In genomic region chr20:23668477-23668951, GRCh38 we compare ENCODE assay signal across 7 cellular contexts. TPM values are rescaled to one million over a fixed set of nuclear protein-coding genes. Genes with fewer than 3 reads are reported as not detected.
DNase-seq lines count a peak whose midpoint lies in the region; ATAC-seq and TF ChIP-seq lines count a peak whose summit lies in the region.

No MANE protein-coding gene starts in this region.

- peak; percentile 84 for TF ChIP-seq CTCF in DOHH2 (IDR thresholded peaks at IDR 0.05; ENCODE audit: low read depth, low read length, poor library complexity, severe bottlenecking)
- TF ChIP-seq CTCF in KMS-11 (conservative IDR thresholded peaks at IDR 0.05; ENCODE audit: low read depth, low read length) = peak; percentile 66
- TF ChIP-seq CTCF in RWPE1 (conservative IDR thresholded peaks at IDR 0.05; ENCODE audit: low read depth) = peak; percentile 83
- peak; percentile 54 to 77 (median 59) for TF ChIP-seq CTCF in breast epithelium (IDR thresholded peaks at IDR 0.05)

- no peaks in the 10 kb centered on the region for H3K4me1 ChIP-seq in DOHH2 (ENCODE audit: control insufficient read depth, low read length)
- H3K4me1 ChIP-seq in KMS-11 (ENCODE audit: low read depth, poor library complexity, severe bottlenecking) = no peaks in the 10 kb centered on the region
- no peaks in the 10 kb centered on the region for H3K4me1 ChIP-seq in breast epithelium

- POLR2A ChIA-PET in RWPE1 (lab: Yijun Ruan, JAX; ENCODE audit: low non-redundant PET) = interaction anchor here (0.6 kb wide), 1 partner anchor 1621 kb away, joined by 4 read pairs; no protein-coding TSS in a partner anchor

- intact Hi-C loops in breast epithelium (cut with DNase I; ENCODE audit: low total_unique reads) = no loop called here

- no peaks in the 10 kb centered on the region for H3F3A ChIP-seq in DOHH2 (ENCODE audit: control insufficient read depth, insufficient read depth)

- no peaks in the 10 kb centered on the region for H3K9me2 ChIP-seq in DOHH2 (replicated peaks; ENCODE audit: control insufficient read depth, low read length)

- no peaks in the 10 kb centered on the region for H3K36me3 ChIP-seq in DOHH2 (ENCODE audit: control insufficient read depth, low read length)
- H3K36me3 ChIP-seq in KMS-11 (ENCODE audit: insufficient read depth) = no peaks in the 10 kb centered on the region
- H3K36me3 ChIP-seq in breast epithelium = no peaks in the 10 kb centered on the region

- H4K20me1 ChIP-seq in DOHH2 (ENCODE audit: control insufficient read depth, insufficient read depth, low read depth, low read length) (no peaks in the 10 kb centered on the region), KMS-11 (ENCODE audit: insufficient read depth) (no peaks in the 10 kb centered on the region)

- H3K9me3 ChIP-seq in DOHH2 (ENCODE audit: control insufficient read depth, insufficient read depth, low read length) (no peaks in the 10 kb centered on the region), breast epithelium (no peaks in the 10 kb centered on the region)

- H3K79me2 ChIP-seq in DOHH2 (ENCODE audit: control insufficient read depth, low read length) = no peaks in the 10 kb centered on the region
- no peaks in the 10 kb centered on the region for H3K79me2 ChIP-seq in KMS-11 (ENCODE audit: insufficient read depth, low read depth)

- H3K27me3 ChIP-seq in DOHH2 (ENCODE audit: control insufficient read depth, low read length) (no peaks in the 10 kb centered on the region), KMS-11 (ENCODE audit: insufficient read depth, low read depth) (no peaks in the 10 kb centered on the region), breast epithelium (no peaks in the 10 kb centered on the region)

- CTCF ChIA-PET in RWPE1 (lab: Yijun Ruan, JAX) = interaction anchor here (0.6 to 1.1 kb wide), 5 partner anchors 12 to 1973 kb away, joined by 3 to 7 read pairs (median 3); no protein-coding TSS in a partner anchor

- ATAC-seq in GM21526 (IDR thresholded peaks at IDR 0.05; ENCODE audit: low FRiP score, unreplicated experiment) = peak; percentile 84

- DNase-seq in RWPE1 (ENCODE audit: low spot score) = peak; percentile 82
- no peak for DNase-seq in breast epithelium (ENCODE audit: low spot score in 2 of 2)
- peak; percentile 68 for DNase-seq in kidney tubule cell (ENCODE audit: low spot score)
- DNase-seq in stimulated activated CD4-positive, alpha-beta T cell treated with anti-CD3 and anti-CD28 coated beads, TNF-alpha, amount 100 ng/mL, for 24 hours (ENCODE audit: low read depth in 3 of 3) = peak in 2 of 3 experiments; percentile 3 to 27

- H3K4me2 ChIP-seq in DOHH2 (ENCODE audit: low read length) (no peak overlapping the region), KMS-11 (no peak overlapping the region)

- no peak overlapping the region for H3K4me3 ChIP-seq in DOHH2 (ENCODE audit: low read length)
- H3K4me3 ChIP-seq in KMS-11 (IDR thresholded peaks at IDR 0.05; ENCODE audit: insufficient read depth, low read depth, low read length) = no peak overlapping the region
- no peak overlapping the region for H3K4me3 ChIP-seq in breast epithelium

- no peak overlapping the region for H2AFZ ChIP-seq in KMS-11 (ENCODE audit: low read depth)

- H3K27ac ChIP-seq in DOHH2 (ENCODE audit: low read depth, low read length) (no peak overlapping the region), KMS-11 (no peak overlapping the region), RWPE1 (no peak overlapping the region), breast epithelium (no peak overlapping the region)

- no peak overlapping the region for H3K9ac ChIP-seq in KMS-11

- no peak for TF ChIP-seq POLR2A in breast epithelium (IDR thresholded peaks at IDR 0.05)

RNA-seq across cellular contexts. Expression of gene CST4, which starts 20.3 kb away (rescaled TPM):
- total RNA-seq in breast epithelium = not detected

RNA-seq across cellular contexts. Expression of gene CST3, which starts 30.8 kb away (rescaled TPM):
- 1,000 to 10,000 TPM in 1 of 3 donors, 100 to 1,000 TPM in 2; 498 to 1,982 (median 699) TPM for total RNA-seq in breast epithelium

Comparison
In these comparisons a context has a peak if more than half of its experiments do, and no peak if none do; other contexts are left out.
1. DNase-seq: peak in RWPE1 (single experiment), kidney tubule cell (single experiment) and stimulated activated CD4-positive, alpha-beta T cell treated with anti-CD3 and anti-CD28 coated beads, TNF-alpha, amount 100 ng/mL, for 24 hours (2 of 3); none in breast epithelium (0 of 2).
2. Peak in every context shown above with its lines, with median percentiles within 50 percentile points of each other: CTCF ChIP-seq.